Comparison of ENCODE assay signal across 8 cellular contexts in the genomic region with DNA sequence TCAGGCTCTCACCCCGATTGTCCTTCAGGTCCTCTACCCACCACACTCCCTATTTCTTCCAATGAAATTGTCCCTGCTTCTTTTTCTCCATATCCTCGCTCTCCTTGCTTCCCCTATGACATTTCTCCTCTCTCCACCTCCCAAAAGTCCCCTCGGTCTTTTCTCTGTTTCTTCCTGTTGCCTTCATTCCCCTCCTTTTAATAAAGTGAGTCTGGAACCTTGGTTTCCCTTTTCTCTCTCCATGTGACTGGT. TPM values are rescaled to one million over a fixed set of nuclear protein-coding genes. Genes with fewer than 3 reads are reported as not detected.
DNase-seq lines count a peak whose midpoint lies in the region; ATAC-seq, FAIRE-seq and TF ChIP-seq lines count a peak whose summit lies in the region.

No MANE protein-coding gene starts in this region.

- 0 to 8% methylated on average over 2 to 3 of the region's 3 CpGs for WGBS in transverse colon (ENCODE audit: low coverage in 1 of 2), 2 donors

- H3K36me3 ChIP-seq in left lung (peaks cover 0 to 23% of the 10 kb centered on the region in 2 donors), transverse colon (peaks cover 0 to 14% (median 3%) of the 10 kb centered on the region in 4 donors)

- ATAC-seq in left lung: peak; percentile 15
- ATAC-seq in GM21786 (IDR thresholded peaks at IDR 0.05; ENCODE audit: unreplicated experiment): no peak

- FAIRE-seq in RCC 7860 (lab: Jason Lieb, UNC): no peak

- TF ChIP-seq POLR2A in transverse colon (IDR thresholded peaks at IDR 0.05): no peak

- H3K4me3 ChIP-seq in AG10803 (ENCODE audit: low read length) (peak overlapping the region; percentile 92), left lung (peak overlapping the region; percentile 53 to 81), transverse colon (peak overlapping the region; percentile 69 to 97 (median 82))

- CTCF ChIA-PET in HEK293T (lab: Yijun Ruan, JAX): no interaction called here

- POLR2A ChIA-PET in HEK293T (lab: Yijun Ruan, JAX): interaction anchor here (1.0 kb wide), 1 partner anchor 22 kb away, joined by 3 read pairs; no protein-coding TSS in a partner anchor

- intact Hi-C loops in left lung (cut with DNase I) (no loop called here), transverse colon (cut with DNase I; ENCODE audit: low total_unique reads) (no loop called here)

- H3K27ac ChIP-seq in left lung: peak overlapping the region; percentile 95 to 97
- peak overlapping the region; percentile 94 to 99 (median 98) for H3K27ac ChIP-seq in transverse colon

- in situ Hi-C loops in transverse colon (cut with MboI; ENCODE audit: low pct_ligation_motif_present in 1 of 4, low pct_unique_long_range_greater_than_20kb in 1 of 4, low sequenced_read_pairs in 3 of 4): no loop called here

- DNase-seq in AG10803 (ENCODE audit: low read depth) (no peak), HEK293T (ENCODE audit: extremely low spot score) (no peak), astrocyte of the hippocampus (ENCODE audit: low read depth, low spot score) (peak; percentile 34), left lung (no peak), transverse colon (no peak), RCC 7860 (ENCODE audit: low spot score) (no peak)
- no peak for DNase-seq in stimulated activated CD4-positive, alpha-beta T cell treated with anti-CD3 and anti-CD28 coated beads, Interleukin-4, amount 100 ng/mL, for 4 hours

- H3K4me1 ChIP-seq in left lung (peaks cover 12 to 25% of the 10 kb centered on the region in 2 donors), transverse colon (peaks cover 18 to 29% (median 20%) of the 10 kb centered on the region in 4 donors)

- no peaks in the 10 kb centered on the region for H3K9me3 ChIP-seq in left lung
- no peaks in the 10 kb centered on the region for H3K9me3 ChIP-seq in transverse colon

- TF ChIP-seq CTCF in AG10803 (conservative IDR thresholded peaks at IDR 0.05; ENCODE audit: low read length): no peak
- TF ChIP-seq CTCF in left lung (IDR thresholded peaks at IDR 0.05): no peak
- TF ChIP-seq CTCF in transverse colon (IDR thresholded peaks at IDR 0.05): no peak

- TF ChIP-seq EP300 in transverse colon (IDR thresholded peaks at IDR 0.05; ENCODE audit: low read depth): no peak

- H3K27me3 ChIP-seq in left lung (peaks cover 0 to 2% of the 10 kb centered on the region in 2 donors), transverse colon (peaks cover under 1% of the 10 kb centered on the region)

TF ChIP-seq in HEK293T, 16 proteins besides CTCF, POLR2A, EP300 and RAD21:
- TF ChIP-seq L3MBTL2 (conservative IDR thresholded peaks at IDR 0.05) (peak; percentile 73), ZNF384 (IDR thresholded peaks at IDR 0.05) (no peak)
TF ChIP-seq in HEK293T: peak in this region for 1.

RNA-seq across cellular contexts. Expression of gene ZNF574, which starts 0.7 kb away (rescaled TPM):
- 10 to 100 TPM in 1 of 2 donors, 1 to 10 TPM in 1; 9.4 to 11.2 TPM for total RNA-seq in left lung
- 10 to 100 TPM in 3 of 4 donors, 1 to 10 TPM in 1; 8.0 to 18.7 (median 16.5) TPM for total RNA-seq in transverse colon

RNA-seq across cellular contexts. Expression of gene GRIK5, which starts 5.3 kb away (rescaled TPM):
- under 1 TPM; 0.29 to 0.81 TPM for total RNA-seq in left lung
- 10 to 100 TPM in 1 of 4 donors, 1 to 10 TPM in 3; 1.6 to 13.1 (median 3.6) TPM for total RNA-seq in transverse colon

RNA-seq across cellular contexts. Expression of gene POU2F2, which starts 57.0 kb away (rescaled TPM):
- total RNA-seq in left lung: 10 to 100 TPM in 1 of 2 donors, 1 to 10 TPM in 1; 2.0 to 10.0 TPM
- 1 to 10 TPM in 3 of 4 donors, under 1 TPM in 1; 0.96 to 7.1 (median 3.4) TPM for total RNA-seq in transverse colon
